2 cellular contexts compared by ENCODE assay signal in the genomic region with DNA sequence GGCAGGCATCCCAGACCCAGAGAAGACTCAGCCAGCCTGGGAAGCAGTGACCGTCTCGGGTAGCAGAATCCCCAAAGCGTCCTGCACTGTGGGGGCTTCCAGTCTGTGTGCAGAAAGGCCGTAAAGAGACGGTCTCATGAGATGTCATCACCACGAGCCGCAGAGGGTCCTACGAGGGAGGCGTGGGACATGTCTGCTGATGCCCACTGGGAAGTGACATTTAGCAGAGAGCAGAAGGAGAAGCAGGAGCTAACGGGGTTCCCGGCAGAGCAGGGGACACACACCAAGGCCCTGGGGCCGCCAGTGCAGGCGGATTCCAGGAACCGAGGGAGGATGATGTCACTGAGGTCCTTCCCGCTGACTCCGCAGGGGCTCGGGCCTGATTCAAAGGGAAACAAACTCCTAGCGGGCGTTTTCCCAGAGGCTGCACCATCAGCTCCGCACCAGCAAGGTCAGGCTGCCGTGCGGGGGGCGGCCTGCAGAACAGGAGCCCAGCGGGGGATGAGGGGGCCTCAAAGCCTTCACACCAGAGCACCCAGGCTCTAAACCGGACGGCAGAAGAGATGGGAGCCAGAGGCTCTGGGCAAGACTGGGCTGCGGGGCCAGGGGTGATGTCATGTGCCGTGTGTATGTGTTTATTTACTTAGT.
TF ChIP-seq lines count a peak whose summit lies in the region.

No MANE protein-coding gene starts in this region.

TF ChIP-seq in SK-N-SH, 30 proteins besides CTCF, POLR2A, EP300 and RAD21 (continued from another document):
- TF ChIP-seq PBX3 (IDR thresholded peaks at IDR 0.05) (no peak), SIN3A (IDR thresholded peaks at IDR 0.05; ENCODE audit: borderline replicate concordance, low read depth, low read length) (no peak), NFIC (IDR thresholded peaks at IDR 0.05; ENCODE audit: borderline replicate concordance) (no peak), MAX (IDR thresholded peaks at IDR 0.05; ENCODE audit: low read depth) (no peak)

TF ChIP-seq in SK-N-SH treated with all-trans-retinoic acid at 6 μM for 48 hours, 23 proteins besides CTCF, POLR2A, EP300 and RAD21 (continued from another document):
- TF ChIP-seq, protein P1, sequence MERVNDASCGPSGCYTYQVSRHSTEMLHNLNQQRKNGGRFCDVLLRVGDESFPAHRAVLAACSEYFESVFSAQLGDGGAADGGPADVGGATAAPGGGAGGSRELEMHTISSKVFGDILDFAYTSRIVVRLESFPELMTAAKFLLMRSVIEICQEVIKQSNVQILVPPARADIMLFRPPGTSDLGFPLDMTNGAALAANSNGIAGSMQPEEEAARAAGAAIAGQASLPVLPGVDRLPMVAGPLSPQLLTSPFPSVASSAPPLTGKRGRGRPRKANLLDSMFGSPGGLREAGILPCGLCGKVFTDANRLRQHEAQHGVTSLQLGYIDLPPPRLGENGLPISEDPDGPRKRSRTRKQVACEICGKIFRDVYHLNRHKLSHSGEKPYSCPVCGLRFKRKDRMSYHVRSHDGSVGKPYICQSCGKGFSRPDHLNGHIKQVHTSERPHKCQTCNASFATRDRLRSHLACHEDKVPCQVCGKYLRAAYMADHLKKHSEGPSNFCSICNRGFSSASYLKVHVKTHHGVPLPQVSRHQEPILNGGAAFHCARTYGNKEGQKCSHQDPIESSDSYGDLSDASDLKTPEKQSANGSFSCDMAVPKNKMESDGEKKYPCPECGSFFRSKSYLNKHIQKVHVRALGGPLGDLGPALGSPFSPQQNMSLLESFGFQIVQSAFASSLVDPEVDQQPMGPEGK (CRISPR knock-in tag; IDR thresholded peaks at IDR 0.05; ENCODE audit: borderline replicate concordance), result no peak
- TF ChIP-seq CSRNP3 (CRISPR knock-in tag; IDR thresholded peaks at IDR 0.05) (no peak), ESRRG (CRISPR knock-in tag; IDR thresholded peaks at IDR 0.05) (no peak), ZNF70 (CRISPR knock-in tag; IDR thresholded peaks at IDR 0.05) (no peak), SNAI2 (CRISPR knock-in tag; IDR thresholded peaks at IDR 0.05) (no peak), ZNF8 (CRISPR knock-in tag; IDR thresholded peaks at IDR 0.05) (no peak), ARNTL (CRISPR knock-in tag; IDR thresholded peaks at IDR 0.05; ENCODE audit: borderline replicate concordance, low read depth) (no peak), RARB (CRISPR knock-in tag; IDR thresholded peaks at IDR 0.05) (no peak)
TF ChIP-seq in SK-N-SH treated with all-trans-retinoic acid at 6 μM for 48 hours: peak in this region for 0.
